Comparison of ENCODE assay signal across 20 cellular contexts in the genomic region with DNA sequence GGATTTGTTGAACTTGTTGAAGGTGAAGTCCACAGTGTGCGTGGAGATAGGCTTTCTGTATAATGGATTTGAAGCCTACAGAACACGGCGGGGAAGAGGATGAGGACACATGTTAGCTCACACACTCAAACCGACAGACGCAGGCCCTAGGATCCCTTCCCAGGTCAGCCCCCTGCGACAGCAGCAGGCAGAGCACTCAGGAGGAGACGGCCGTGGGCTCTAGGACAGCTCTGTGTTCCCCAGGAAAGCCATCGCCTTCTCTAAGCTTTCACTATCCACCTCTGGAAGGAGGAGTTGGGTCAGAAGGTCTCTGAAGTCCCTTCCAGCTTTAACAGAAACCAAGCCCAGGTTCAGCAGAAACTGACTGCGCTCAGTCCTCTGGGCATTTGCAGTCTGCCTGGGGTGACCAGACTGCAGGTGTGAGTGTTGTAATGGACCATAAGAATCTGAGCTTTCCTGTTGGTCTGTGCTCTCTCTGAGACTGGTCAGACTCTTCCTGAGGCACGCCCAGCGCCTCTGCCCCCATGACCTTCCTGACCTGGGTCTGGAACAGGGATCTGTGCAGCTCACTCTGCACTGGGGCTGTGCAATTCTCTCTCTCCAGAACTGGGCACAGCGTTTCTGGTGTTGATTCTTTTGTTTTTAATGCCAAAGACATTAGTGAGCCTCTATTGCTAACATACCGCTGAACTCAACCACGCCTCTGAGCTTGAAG.
"Had no signal": no experiment of that assay in that cellular context is flagged by ENCODE, and none has a peak within 500 bp of the region (broad histone marks: within the 10 kb centered on the region; RNA-seq: fewer than 3 reads in every experiment).

No MANE protein-coding gene starts in this region.

- H3K27ac ChIP-seq: foreskin keratinocyte, hepatocyte, left ventricle myocardium inferior, pancreas, upper lobe of left lung had no signal

- H3K9me3 ChIP-seq: left ventricle myocardium inferior, pancreas, sigmoid colon, thoracic aorta, upper lobe of left lung had no signal

- H3K36me3 Mint-ChIP-seq: activated CD4-positive, alpha-beta memory T cell treated with anti-CD3 and anti-CD28 coated beads for 36 hours; natural killer cell treated with Interleukin-12 subunit alpha and Interleukin-12 subunit beta and Interleukin-15 and Interleukin-18, amount 100 ng/mL, for 72 hours; stimulated activated naive B cell treated with anti-CD40 and anti-IgM and Interleukin-4, amounts not matched to agents 10 μg/mL and 1 μg/mL and 100 μg/mL, for 72 hours had no signal

- H3K4me3 Mint-ChIP-seq: activated CD4-positive, alpha-beta memory T cell treated with anti-CD3 and anti-CD28 coated beads for 36 hours; natural killer cell treated with Interleukin-12 subunit alpha and Interleukin-12 subunit beta and Interleukin-15 and Interleukin-18, amount 100 ng/mL, for 72 hours; stimulated activated naive B cell treated with anti-CD40 and anti-IgM and Interleukin-4, amounts not matched to agents 10 μg/mL and 1 μg/mL and 100 μg/mL, for 72 hours; T-helper 17 cell had no signal

- DNase-seq: activated CD4-positive, alpha-beta memory T cell treated with anti-CD3 and anti-CD28 coated beads for 36 hours; activated CD4-positive, alpha-beta T cell treated with anti-CD3 and anti-CD28 coated beads for 48 hours; activated naive CD4-positive, alpha-beta T cell treated with Interleukin-2 at 50 U/mL for 16 hours; activated T-cell treated with anti-CD3 and anti-CD28 coated beads, Interleukin-2, amount 50 U/mL, for 48 hours; cortex of kidney; foreskin keratinocyte; left ventricle myocardium inferior; mammary epithelial cell; pancreas; sigmoid colon; stimulated activated CD4-positive, alpha-beta T cell treated with anti-CD3 and anti-CD28 coated beads, Interleukin-2, amount 100 ng/mL, for 48 hours; stimulated activated CD8-positive, alpha-beta memory T cell treated with anti-CD3 and anti-CD28 coated beads, Interleukin-4, amount 100 ng/mL, for 48 hours; stimulated activated naive B cell treated with anti-CD40 and anti-IgM and Interleukin-4, amounts not matched to agents 10 μg/mL and 1 μg/mL and 100 μg/mL, for 72 hours; SW 1271; T-helper 17 cell; upper lobe of left lung had no signal

- H3K4me1 ChIP-seq: foreskin keratinocyte had no signal

- H2AFZ ChIP-seq: hepatocyte had no signal

- H3K27me3 ChIP-seq: foreskin keratinocyte, hepatocyte, pancreas, sigmoid colon, upper lobe of left lung had no signal

- H3K27me3 Mint-ChIP-seq: activated CD4-positive, alpha-beta memory T cell treated with anti-CD3 and anti-CD28 coated beads for 36 hours had no signal

- H3K9me3 Mint-ChIP-seq: activated CD4-positive, alpha-beta memory T cell treated with anti-CD3 and anti-CD28 coated beads for 36 hours; natural killer cell treated with Interleukin-12 subunit alpha and Interleukin-12 subunit beta and Interleukin-15 and Interleukin-18, amount 100 ng/mL, for 72 hours; stimulated activated naive B cell treated with anti-CD40 and anti-IgM and Interleukin-4, amounts not matched to agents 10 μg/mL and 1 μg/mL and 100 μg/mL, for 72 hours had no signal

- H3K27ac Mint-ChIP-seq: activated CD4-positive, alpha-beta memory T cell treated with anti-CD3 and anti-CD28 coated beads for 36 hours; natural killer cell treated with Interleukin-12 subunit alpha and Interleukin-12 subunit beta and Interleukin-15 and Interleukin-18, amount 100 ng/mL, for 72 hours; stimulated activated naive B cell treated with anti-CD40 and anti-IgM and Interleukin-4, amounts not matched to agents 10 μg/mL and 1 μg/mL and 100 μg/mL, for 72 hours; T-helper 17 cell had no signal

- H3K4me2 ChIP-seq: hepatocyte, smooth muscle cell had no signal

- H3K4me3 ChIP-seq: hepatocyte, left ventricle myocardium inferior, pancreas, sigmoid colon, smooth muscle cell, thoracic aorta, upper lobe of left lung had no signal

- H3K79me2 ChIP-seq: hepatocyte had no signal

- ATAC-seq: foreskin keratinocyte; natural killer cell treated with Interleukin-12 subunit alpha and Interleukin-12 subunit beta and Interleukin-15 and Interleukin-18, amount 100 ng/mL, for 72 hours; pancreas; stimulated activated naive B cell treated with anti-CD40 and anti-IgM and Interleukin-4, amounts not matched to agents 10 μg/mL and 1 μg/mL and 100 μg/mL, for 72 hours; T-helper 17 cell had no signal
